Comparison of ENCODE assay signal across 8 cellular contexts in the genomic region with DNA sequence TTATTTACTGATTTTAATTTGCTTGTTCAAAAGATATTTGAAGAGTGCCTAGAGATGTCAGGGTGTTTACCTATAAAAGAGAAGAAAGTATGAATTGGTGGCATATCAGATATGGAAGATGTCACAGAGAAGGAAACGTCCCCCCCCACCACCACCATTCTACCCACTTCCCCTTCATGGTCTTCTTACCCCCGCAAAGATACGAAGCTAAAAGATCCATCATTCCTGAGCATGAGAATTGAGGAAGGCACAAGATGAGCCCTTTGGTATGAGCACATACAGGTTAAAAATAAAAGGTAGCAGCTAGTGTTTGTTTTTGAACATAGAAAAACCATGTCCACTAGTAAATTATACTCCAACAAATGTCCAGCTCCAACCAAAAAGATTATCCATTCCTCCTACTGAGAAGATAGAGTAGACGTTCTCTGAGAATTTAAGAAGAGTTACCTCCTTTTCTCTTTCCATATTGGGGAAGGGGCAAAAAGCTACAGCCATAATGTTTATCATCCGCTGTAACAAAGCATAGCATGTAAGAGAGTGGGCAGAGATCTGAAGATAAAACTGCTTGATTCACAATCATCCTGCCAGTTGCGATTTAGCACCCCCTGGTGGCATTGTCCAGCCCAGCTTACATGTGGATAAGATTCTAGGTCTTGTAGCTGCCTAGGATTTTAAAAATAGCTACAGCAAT. TPM values are rescaled to one million over a fixed set of nuclear protein-coding genes. Genes with fewer than 3 reads are reported as not detected.
DNase-seq lines count a peak whose midpoint lies in the region; ATAC-seq, FAIRE-seq and TF ChIP-seq lines count a peak whose summit lies in the region.

No MANE protein-coding gene starts in this region.

- no peak overlapping the region for H2AFZ ChIP-seq in keratinocyte (ENCODE audit: control insufficient read depth, low read length)

- TF ChIP-seq CTCF in keratinocyte (optimal IDR thresholded peaks at IDR 0.05 in 1 of 3, IDR thresholded peaks at IDR 0.05 in 1 of 3, conservative IDR thresholded peaks at IDR 0.05 in 1 of 3; ENCODE audit: extremely low read depth in 1 of 3, insufficient read depth in 2 of 3, low read length in 3 of 3), result peak; percentile 84 to 94 (median 90)

- ATAC-seq in HG02885 (IDR thresholded peaks at IDR 0.05; ENCODE audit: poor library complexity, unreplicated experiment) (peak; percentile 48), GM21526 (IDR thresholded peaks at IDR 0.05; ENCODE audit: low FRiP score, unreplicated experiment) (no peak)
- peak; percentile 92 to 95 for ATAC-seq in activated CD4-positive, CD25-positive, alpha-beta regulatory T cell treated with anti-CD3 and anti-CD28 coated beads, Interleukin-2, amount 50 U/mL, for 24 hours

- no peak overlapping the region for H3K4me2 ChIP-seq in keratinocyte (ENCODE audit: control insufficient read depth, extremely low read depth, insufficient read depth, low read depth, low read length)

- FAIRE-seq in keratinocyte (lab: Jason Lieb, UNC), result peak; percentile 95

- H3K4me3 ChIP-seq in keratinocyte (ENCODE audit: control insufficient read depth in 2 of 3, extremely low read depth in 1 of 3, insufficient read depth in 2 of 3, low read depth in 1 of 3, low read length in 3 of 3), result no peak overlapping the region

- no peak overlapping the region for H3K9ac ChIP-seq in keratinocyte (ENCODE audit: control insufficient read depth, extremely low read depth, insufficient read depth, low read length)

- H3K79me2 ChIP-seq in keratinocyte (ENCODE audit: control insufficient read depth, insufficient read depth, low read length), result no peaks in the 10 kb centered on the region

- DNase-seq in DMS79 (lab: John Stamatoyannopoulos, UW) (peak; percentile 42), NCI-H345 treated with DMSO at 0.1 percent for 48 hours (lab: John Stamatoyannopoulos, UW; ENCODE audit: unreplicated experiment) (peak; percentile 27), caudate nucleus (lab: John Stamatoyannopoulos, UW) (peak in 60 of 61 donors; percentile 6 to 93 (median 54)), keratinocyte (ENCODE audit: low read depth, low spot score) (peak; percentile 50)
- DNase-seq in stimulated activated CD4-positive, alpha-beta T cell treated with anti-CD3 and anti-CD28 coated beads, Interleukin-1b, Interleukin-23, amount 100 ng/mL, for 4 hours (ENCODE audit: low read depth in 2 of 2), result peak; percentile 79 to 85

- H3K27ac ChIP-seq in caudate nucleus (ENCODE audit: low read depth, low read length), result no peak overlapping the region
- no peak overlapping the region for H3K27ac ChIP-seq in keratinocyte (ENCODE audit: control insufficient read depth, insufficient read depth, low read length)

- H3K36me3 ChIP-seq in keratinocyte (ENCODE audit: control insufficient read depth in 2 of 2, extremely low read depth in 1 of 2, insufficient read depth in 2 of 2, low read length in 2 of 2), result no peaks in the 10 kb centered on the region

- dilution Hi-C loops in keratinocyte (cut with MboI; ENCODE audit: extremely low pct_ligation_motif_present, low sequenced_read_pairs), result no loop called here

- no peaks in the 10 kb centered on the region for H3K4me1 ChIP-seq in keratinocyte (ENCODE audit: control insufficient read depth, extremely low read depth, insufficient read depth, low read length)

- H3K9me1 ChIP-seq in keratinocyte (ENCODE audit: control insufficient read depth, extremely low read depth, insufficient read depth, low read length), result no peaks in the 10 kb centered on the region

- no peaks in the 10 kb centered on the region for H3K27me3 ChIP-seq in keratinocyte (ENCODE audit: control insufficient read depth, extremely low read depth, insufficient read depth, low read length)

- H3K9me3 ChIP-seq in keratinocyte (ENCODE audit: control insufficient read depth, low read depth, low read length), result no peaks in the 10 kb centered on the region

- no peaks in the 10 kb centered on the region for H4K20me1 ChIP-seq in keratinocyte (ENCODE audit: control insufficient read depth, extremely low read depth, insufficient read depth, low read length)

RNA-seq across cellular contexts. Expression of a gene that starts 29.1 kb away (rescaled TPM):
- 9.4 to 22.8 TPM (median 11.0 TPM) in 3 replicates for polyA plus RNA-seq in keratinocyte
- polyA plus RNA-seq in keratinocyte (2011; ENCODE audit: low read depth), result 21.7 TPM
- polyA plus RNA-seq in keratinocyte (2011; cell fraction: cytosol; rRNA removed), result 8.8 and 12.8 TPM in 2 replicates
- 9.8 and 13.5 TPM in 2 replicates for polyA plus RNA-seq in keratinocyte (2011; cell fraction: nucleus; rRNA removed)
- polyA plus RNA-seq in keratinocyte (2012; ENCODE audit: low replicate concordance), result 11.5 and 13.0 TPM in 2 replicates
- polyA minus RNA-seq in keratinocyte, result 2.9 to 14.1 TPM (median 3.5 TPM) in 3 replicates
- 5.8 TPM for polyA minus RNA-seq in keratinocyte (2011; cell fraction: cytosol; rRNA and poly(A)+ RNA removed)
- polyA minus RNA-seq in keratinocyte (2011; cell fraction: nucleus; rRNA and poly(A)+ RNA removed), result 3.3 and 4.7 TPM in 2 replicates

RNA-seq across cellular contexts. Expression of a gene that starts 44.6 kb away (rescaled TPM):
- 5.3 to 8.4 TPM (median 8.3 TPM) in 3 replicates for polyA plus RNA-seq in keratinocyte
- polyA plus RNA-seq in keratinocyte (2011; ENCODE audit: low read depth), result 2.4 TPM
- 3.1 and 8.2 TPM in 2 replicates for polyA plus RNA-seq in keratinocyte (2011; cell fraction: cytosol; rRNA removed)
- polyA plus RNA-seq in keratinocyte (2011; cell fraction: nucleus; rRNA removed), result 11.9 and 12.8 TPM in 2 replicates
- polyA plus RNA-seq in keratinocyte (2012; ENCODE audit: low replicate concordance), result 4.4 and 6.6 TPM in 2 replicates
- 1.9 to 14.2 TPM (median 7.5 TPM) in 3 replicates for polyA minus RNA-seq in keratinocyte
- 3.5 TPM for polyA minus RNA-seq in keratinocyte (2011; cell fraction: cytosol; rRNA and poly(A)+ RNA removed)
- polyA minus RNA-seq in keratinocyte (2011; cell fraction: nucleus; rRNA and poly(A)+ RNA removed), result 6.5 and 14.7 TPM in 2 replicates

RNA-seq across cellular contexts. Expression of a gene that starts 58.9 kb away (rescaled TPM):
- polyA plus RNA-seq in keratinocyte, result 1.1 to 1.4 TPM (median 1.2 TPM) in 3 replicates
- 0.35 TPM for polyA plus RNA-seq in keratinocyte (2011; ENCODE audit: low read depth)
- polyA plus RNA-seq in keratinocyte (2011; cell fraction: cytosol; rRNA removed), result 0.61 and 1.2 TPM in 2 replicates
- polyA plus RNA-seq in keratinocyte (2011; cell fraction: nucleus; rRNA removed), result 1.8 and 1.9 TPM in 2 replicates
- polyA plus RNA-seq in keratinocyte (2012; ENCODE audit: low replicate concordance), result 0.28 and 0.96 TPM in 2 replicates
- polyA minus RNA-seq in keratinocyte, result 0.96 TPM in 2 of 3 replicates, not detected in the other
- polyA minus RNA-seq in keratinocyte (2011; cell fraction: cytosol; rRNA and poly(A)+ RNA removed), result not detected
- polyA minus RNA-seq in keratinocyte (2011; cell fraction: nucleus; rRNA and poly(A)+ RNA removed), result 0.39 and 0.42 TPM in 2 replicates

Comparison
In these comparisons a context has a peak if more than half of its experiments do, and no peak if none do; other contexts are left out.
1. DNase-seq: peak in every context shown above with its lines; median percentile 82 in stimulated activated CD4-positive, alpha-beta T cell treated with anti-CD3 and anti-CD28 coated beads, Interleukin-1b, Interleukin-23, amount 100 ng/mL, for 4 hours; 54 in caudate nucleus; 50 in keratinocyte; 42 in DMS79; 27 in NCI-H345 treated with DMSO at 0.1 percent for 48 hours.